18 cellular contexts compared by ENCODE assay signal in the genomic region with DNA sequence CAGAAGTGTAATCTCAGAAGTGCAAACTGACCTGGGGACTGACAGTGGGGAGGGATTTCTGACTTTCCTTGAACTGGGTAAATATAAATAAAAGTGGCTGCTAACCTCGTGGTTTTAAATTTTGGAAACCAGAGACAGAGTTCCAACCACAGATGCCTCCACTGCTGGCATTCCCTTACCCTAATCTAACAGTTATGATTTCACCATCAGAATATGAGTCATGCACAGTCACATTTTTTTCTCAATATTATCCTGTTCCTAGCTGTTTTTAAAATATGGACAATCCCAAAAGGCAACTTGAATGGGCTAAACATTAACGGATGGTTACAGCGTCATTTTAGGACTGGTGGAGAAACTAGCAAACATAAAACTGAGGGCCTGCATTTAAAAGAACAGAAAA.
DNase-seq lines count a peak whose midpoint lies in the region; ATAC-seq, FAIRE-seq and TF ChIP-seq lines count a peak whose summit lies in the region.
"Had no signal": no experiment of that assay in that cellular context is flagged by ENCODE, and none has a peak within 500 bp of the region (broad histone marks: within the 10 kb centered on the region; RNA-seq: fewer than 3 reads in every experiment).

No MANE protein-coding gene starts in this region.

- no peak overlapping the region for H3K18ac ChIP-seq in mesenchymal stem cell (ENCODE audit: low read depth in 1 of 2, low read length in 2 of 2)

- no peak for ATAC-seq in Right ventricle myocardium superior (ENCODE audit: poor library complexity)
- no peak for ATAC-seq in GM18909 (IDR thresholded peaks at IDR 0.05; ENCODE audit: poor library complexity, unreplicated experiment)
- ATAC-seq: HCT116, K562 had no signal

- WGBS in mesenchymal stem cell = 92% methylated on average over 3 of the region's 3 CpGs

- CTCF ChIA-PET in endothelial cell of umbilical vein (lab: Charles Lee) = interaction anchor here (1.1 to 2.9 kb wide), 4 partner anchors 11 to 876 kb away, joined by 3 to 9 read pairs (median 4); no protein-coding TSS in a partner anchor

- H3K9me3 ChIP-seq in endothelial cell of umbilical vein (replicated peaks; ENCODE audit: control insufficient read depth, insufficient read depth, low read length) = no peaks in the 10 kb centered on the region
- H3K9me3 ChIP-seq in mesenchymal stem cell (ENCODE audit: control insufficient read depth, low read length) = no peaks in the 10 kb centered on the region
- H3K9me3 ChIP-seq: Caco-2 had no signal

- FAIRE-seq in endothelial cell of umbilical vein (lab: Jason Lieb, UNC) = no peak
- FAIRE-seq: K562 had no signal

- TF ChIP-seq CTCF in endothelial cell of umbilical vein (IDR thresholded peaks at IDR 0.05; ENCODE audit: extremely low read depth in 1 of 2, insufficient read depth in 1 of 2, low read depth in 1 of 2, low read length in 2 of 2) = no peak

- TF ChIP-seq POLR2A in endothelial cell of umbilical vein (IDR thresholded peaks at IDR 0.05; ENCODE audit: low read depth, low read length) = no peak

- no peak overlapping the region for H3K23ac ChIP-seq in mesenchymal stem cell (ENCODE audit: low read length in 2 of 2)

- H3K4me3 ChIP-seq in endothelial cell of umbilical vein (replicated peaks in 1 of 3; ENCODE audit: insufficient read depth in 1 of 3, low read depth in 1 of 3, low read length in 3 of 3) (no peak overlapping the region), mesenchymal stem cell (ENCODE audit: insufficient read depth in 1 of 2, low read depth in 1 of 2, low read length in 2 of 2) (peak overlapping the region in 1 of 2 experiments; percentile 30)
- H3K4me3 ChIP-seq: K562 had no signal

- H3K27me3 ChIP-seq in endothelial cell of umbilical vein (ENCODE audit: control insufficient read depth in 2 of 2, insufficient read depth in 2 of 2, low read length in 2 of 2) (no peaks in the 10 kb centered on the region), mesenchymal stem cell (ENCODE audit: control insufficient read depth in 1 of 2, insufficient read depth in 1 of 2, low read length in 2 of 2) (no peaks in the 10 kb centered on the region)

- no TSS peak for BruUV-seq in endothelial cell of umbilical vein (replicated peaks; lab: Mats Ljungman, UMichigan)

- H3K4me2 ChIP-seq in endothelial cell of umbilical vein (ENCODE audit: insufficient read depth, low read length) (no peak overlapping the region), mesenchymal stem cell (ENCODE audit: low read length, poor library complexity, severe bottlenecking) (no peak overlapping the region)

- H3K4me1 ChIP-seq in endothelial cell of umbilical vein (ENCODE audit: control insufficient read depth, extremely low read depth, insufficient read depth, low read length) = no peaks in the 10 kb centered on the region
- H3K4me1 ChIP-seq in mesenchymal stem cell (ENCODE audit: control insufficient read depth, insufficient read depth, low read depth, low read length) = peaks cover 12% of the 10 kb centered on the region
- H3K4me1 ChIP-seq: Caco-2 had no signal

- H2BK15ac ChIP-seq in mesenchymal stem cell (ENCODE audit: low read depth, poor library complexity, severe bottlenecking) = no peak overlapping the region

- H3K9ac ChIP-seq in endothelial cell of umbilical vein (replicated peaks; ENCODE audit: extremely low read depth, insufficient read depth, low read length) (no peak overlapping the region), mesenchymal stem cell (ENCODE audit: low read length) (peak overlapping the region; percentile 40)

- DNase-seq in GM03348 (ENCODE audit: low spot score) (peak; percentile 79), MV-4-11 (lab: John Stamatoyannopoulos, UW) (peak; percentile 80), endothelial cell of umbilical vein (ENCODE audit: low read depth, low spot score) (no peak), mesenchymal stem cell (peak; percentile 41), NCI-H1105 (lab: John Stamatoyannopoulos, UW) (no peak), SW480 (ENCODE audit: low spot score) (no peak), Right ventricle myocardium superior (no peak)
- DNase-seq: activated gamma-delta T cell, Caco-2, foreskin melanocyte, NCI-H1694 treated with DMSO at 0.1 percent for 48 hours, NCI-H510A, retina, substantia nigra had no signal

- no peak overlapping the region for H2BK5ac ChIP-seq in mesenchymal stem cell (ENCODE audit: low read depth, low read length, poor library complexity, severe bottlenecking)

- H3K27ac ChIP-seq in endothelial cell of umbilical vein (ENCODE audit: insufficient read depth, low read depth, low read length) (no peak overlapping the region), mesenchymal stem cell (ENCODE audit: low read length, poor library complexity, severe bottlenecking) (no peak overlapping the region)
- H3K27ac ChIP-seq: VCaP had no signal

- no peaks in the 10 kb centered on the region for H3K79me1 ChIP-seq in mesenchymal stem cell (replicated peaks; ENCODE audit: low read length, poor library complexity, severe bottlenecking)

- no peaks in the 10 kb centered on the region for H3K79me2 ChIP-seq in endothelial cell of umbilical vein (ENCODE audit: control insufficient read depth, insufficient read depth, low read length)

- H2AFZ ChIP-seq in endothelial cell of umbilical vein (ENCODE audit: low read depth, low read length) (no peak overlapping the region), mesenchymal stem cell (ENCODE audit: low read depth, low read length) (no peak overlapping the region)

- no peak overlapping the region for H2AK5ac ChIP-seq in mesenchymal stem cell (ENCODE audit: low read length, severe bottlenecking)

- POLR2A ChIA-PET in endothelial cell of umbilical vein (lab: Charles Lee) = no interaction called here

- intact Hi-C loops in endothelial cell of umbilical vein (cut with micrococcal nuclease) = no loop called here
- intact Hi-C loops in Right ventricle myocardium superior (cut with DNase I) = no loop called here

- H4K91ac ChIP-seq in mesenchymal stem cell (ENCODE audit: low read length) = no peak overlapping the region

- no peak overlapping the region for H2BK12ac ChIP-seq in mesenchymal stem cell (ENCODE audit: low read length in 2 of 2)

- H2BK120ac ChIP-seq in mesenchymal stem cell (ENCODE audit: low read depth, low read length) = no peak overlapping the region

- H3K9me1 ChIP-seq in endothelial cell of umbilical vein (replicated peaks; ENCODE audit: control insufficient read depth, extremely low read depth, insufficient read depth, low read length) = no peaks in the 10 kb centered on the region

- no peak overlapping the region for H4K8ac ChIP-seq in mesenchymal stem cell (ENCODE audit: low read length)

- H3K14ac ChIP-seq in mesenchymal stem cell (ENCODE audit: low read length in 2 of 2) = no peak overlapping the region

- no peak overlapping the region for H3K4ac ChIP-seq in mesenchymal stem cell (ENCODE audit: low read depth in 1 of 2, low read length in 2 of 2)

- peaks cover 2 to 21% of the 10 kb centered on the region in 2 experiments for H3K36me3 ChIP-seq in endothelial cell of umbilical vein (ENCODE audit: control insufficient read depth in 2 of 2, extremely low read depth in 1 of 2, insufficient read depth in 2 of 2, low read length in 2 of 2)
- peaks cover 34 to 74% of the 10 kb centered on the region in 2 experiments for H3K36me3 ChIP-seq in mesenchymal stem cell (ENCODE audit: control insufficient read depth in 1 of 2, insufficient read depth in 2 of 2, low read depth in 1 of 2, low read length in 2 of 2)

- no peaks in the 10 kb centered on the region for H4K20me1 ChIP-seq in endothelial cell of umbilical vein (replicated peaks; ENCODE audit: control insufficient read depth, extremely low read depth, insufficient read depth, low read length)

- dilution Hi-C loops in endothelial cell of umbilical vein (cut with MboI; ENCODE audit: extremely low pct_ligation_motif_present, low sequenced_read_pairs) = no loop called here

TF ChIP-seq in endothelial cell of umbilical vein, 7 proteins besides CTCF, POLR2A, EP300 and RAD21:
- TF ChIP-seq GATA2 (IDR thresholded peaks at IDR 0.05; ENCODE audit: insufficient read depth, insufficient read length, low read depth, low read length) (no peak), FOS (IDR thresholded peaks at IDR 0.05; ENCODE audit: borderline replicate concordance, insufficient read depth, low read length) (peak; percentile 13)

Comparison
In these comparisons a context has a peak if more than half of its experiments do, and no peak if none do; other contexts are left out.
1. DNase-seq: peak in GM03348 (single experiment), MV-4-11 (single experiment) and mesenchymal stem cell (single experiment); none in endothelial cell of umbilical vein (single experiment), NCI-H1105 (single experiment), SW480 (single experiment) and Right ventricle myocardium superior (single experiment).